In the genomic region with DNA sequence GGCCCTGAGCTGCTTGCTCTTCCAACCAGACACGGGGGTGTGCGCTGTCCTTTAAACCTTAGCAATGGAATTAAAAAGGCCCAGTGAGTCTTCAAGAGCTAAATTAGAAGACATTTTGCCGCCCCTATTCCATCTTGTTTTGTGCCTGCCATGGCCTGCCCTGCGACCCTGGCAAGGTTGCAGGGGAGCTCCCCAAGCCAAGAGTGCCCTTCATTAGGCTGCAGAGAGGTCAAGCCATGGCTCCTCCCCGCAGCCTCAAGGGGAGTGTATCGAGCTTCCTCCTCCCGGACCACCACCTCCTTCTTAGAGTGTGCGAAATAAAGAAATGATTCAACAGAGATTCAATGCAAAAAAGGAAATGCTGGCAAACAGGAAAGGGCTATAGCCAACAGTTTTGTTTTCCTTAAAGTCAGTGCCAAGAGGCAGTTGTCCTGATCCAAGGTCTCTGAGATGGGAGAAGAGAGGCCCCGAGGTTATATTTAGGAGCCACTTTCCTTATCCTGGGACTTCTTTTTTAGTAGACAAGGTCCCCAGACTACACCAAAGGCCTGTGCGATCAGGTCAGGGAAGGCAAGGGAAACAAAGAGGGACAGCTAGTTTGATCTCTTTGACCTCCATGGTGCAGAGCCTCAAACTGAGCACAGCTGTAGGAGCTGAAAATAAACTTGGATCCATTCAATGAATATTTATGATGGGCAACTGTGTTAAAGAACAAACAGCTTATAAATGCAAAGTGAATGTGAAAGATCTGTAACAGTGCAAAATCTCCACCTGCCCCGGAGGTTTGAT, we compare ENCODE assay signal across 24 cellular contexts.
A peak's percentile ranks its signal among the peaks of the same experiment; 100 is the strongest.
DNase-seq lines count a peak whose midpoint lies in the region; ATAC-seq and TF ChIP-seq lines count a peak whose summit lies in the region.
"Had no signal": no experiment of that assay in that cellular context is flagged by ENCODE, and none has a peak within 500 bp of the region (broad histone marks: within the 10 kb centered on the region; RNA-seq: fewer than 3 reads in every experiment).

No MANE protein-coding gene starts in this region.

- no peaks in the 10 kb centered on the region for H4K20me1 ChIP-seq in osteoblast (ENCODE audit: insufficient read depth, low read length)
- H4K20me1 ChIP-seq: BLaER1 had no signal

- H3K27me3 ChIP-seq in ascending aorta (no peaks in the 10 kb centered on the region), endodermal cell (ENCODE audit: control insufficient read depth, insufficient read depth, low read length, poor library complexity, severe bottlenecking) (no peaks in the 10 kb centered on the region), right cardiac atrium (ENCODE audit: control insufficient read depth, insufficient read depth) (no peaks in the 10 kb centered on the region), osteoblast (ENCODE audit: insufficient read depth, low read length) (peaks cover 19% of the 10 kb centered on the region), lower lobe of right lung (ENCODE audit: low read depth) (no peaks in the 10 kb centered on the region)
- H3K27me3 ChIP-seq: BLaER1, MG63 had no signal

- DNase-seq in ascending aorta (ENCODE audit: low spot score in 2 of 2) (no peak), endodermal cell (no peak), right cardiac atrium (peak in 1 of 3 donors; percentile 39), osteoblast (ENCODE audit: insufficient read length, low spot score, missing footprints) (no peak), DMS53 (lab: John Stamatoyannopoulos, UW) (no peak), lower lobe of right lung (no peak)
- no peak for DNase-seq in activated CD4-positive, CD25-positive, alpha-beta regulatory T cell (lab: John Stamatoyannopoulos, UW)
- DNase-seq: CD8-positive, alpha-beta memory T cell; DMS79; GM23248; Kasumi-1; MG63; NCI-H1048; NCI-H1436; NCI-H1930; NCI-H226; NCI-H524 treated with DMSO at 0.1 percent for 48 hours; PC-9; SJCRH30 had no signal

- H3K4me1 Mint-ChIP-seq in endodermal cell, result peaks cover 30% of the 10 kb centered on the region
- H3K4me1 Mint-ChIP-seq: CD8-positive, alpha-beta memory T cell; IgD-negative memory B cell had no signal

- no peak overlapping the region for H3K4me2 ChIP-seq in osteoblast (ENCODE audit: insufficient read depth, low read length)
- H3K4me2 ChIP-seq: BLaER1, PC-9 had no signal

- H2AFZ ChIP-seq in osteoblast (ENCODE audit: low read length), result peak overlapping the region; percentile 9
- H2AFZ ChIP-seq: GM23248, PC-9 had no signal

- H3K9ac ChIP-seq in endodermal cell (ENCODE audit: extremely low read depth, low read length, poor library complexity, severe bottlenecking), result no peak overlapping the region
- H3K9ac ChIP-seq: BLaER1, GM23248 had no signal

- peaks cover 0 to 20% of the 10 kb centered on the region in 2 donors for H3K4me1 ChIP-seq in ascending aorta
- no peaks in the 10 kb centered on the region for H3K4me1 ChIP-seq in endodermal cell (ENCODE audit: control insufficient read depth, insufficient read depth, low read length)
- peaks cover 5% of the 10 kb centered on the region for H3K4me1 ChIP-seq in right cardiac atrium (ENCODE audit: control insufficient read depth, insufficient read depth, low read length)
- H3K4me1 ChIP-seq in osteoblast (ENCODE audit: insufficient read depth, low read length), result peaks cover 4% of the 10 kb centered on the region
- H3K4me1 ChIP-seq in lower lobe of right lung, result peaks cover 4% of the 10 kb centered on the region
- H3K4me1 ChIP-seq: BLaER1, HAP-1, SJCRH30 had no signal

- intact Hi-C loops in ascending aorta (cut with DNase I), result loop anchor here (5.0 kb wide), 1 partner anchor 56 kb away; no protein-coding TSS in a partner anchor
- intact Hi-C loops in right cardiac atrium (cut with DNase I), result no loop called here
- intact Hi-C loops in lower lobe of right lung (cut with DNase I), result no loop called here

- no peaks in the 10 kb centered on the region for H3K9me3 ChIP-seq in ascending aorta
- peaks cover 5% of the 10 kb centered on the region for H3K9me3 ChIP-seq in endodermal cell (ENCODE audit: control insufficient read depth, low read length)
- H3K9me3 ChIP-seq in right cardiac atrium (ENCODE audit: control insufficient read depth, low read length), result no peaks in the 10 kb centered on the region
- H3K9me3 ChIP-seq in osteoblast (ENCODE audit: low read depth, low read length), result no peaks in the 10 kb centered on the region
- no peaks in the 10 kb centered on the region for H3K9me3 ChIP-seq in lower lobe of right lung
- H3K9me3 ChIP-seq: BLaER1, HAP-1, MG63, SJCRH30 had no signal

- H3K27me3 Mint-ChIP-seq in endodermal cell (ENCODE audit: insufficient read depth), result no peaks in the 10 kb centered on the region

- peaks cover 9% of the 10 kb centered on the region for H3K9me3 Mint-ChIP-seq in endodermal cell
- H3K9me3 Mint-ChIP-seq: CD8-positive, alpha-beta memory T cell had no signal

- TF ChIP-seq CTCF in ascending aorta (IDR thresholded peaks at IDR 0.05) (no peak), endodermal cell (conservative IDR thresholded peaks at IDR 0.05) (no peak), osteoblast (IDR thresholded peaks at IDR 0.05; ENCODE audit: extremely low read depth, low read depth, low read length) (no peak), lower lobe of right lung (IDR thresholded peaks at IDR 0.05) (no peak)

- no peak overlapping the region for H3K27ac Mint-ChIP-seq in endodermal cell
- H3K27ac Mint-ChIP-seq: CD8-positive, alpha-beta memory T cell; IgD-negative memory B cell had no signal

- H3K27ac ChIP-seq in ascending aorta, result peak overlapping the region; percentile 23 to 46
- H3K27ac ChIP-seq in endodermal cell (ENCODE audit: low read depth, low read length), result peak overlapping the region; percentile 73
- peak overlapping the region; percentile 13 for H3K27ac ChIP-seq in right cardiac atrium (ENCODE audit: low read length)
- H3K27ac ChIP-seq in osteoblast (ENCODE audit: low read depth, low read length), result no peak overlapping the region
- H3K27ac ChIP-seq in lower lobe of right lung, result no peak overlapping the region
- H3K27ac ChIP-seq: BLaER1, GM23248, PC-9, RWPE1, SJCRH30 had no signal

- H3K79me2 ChIP-seq in osteoblast (ENCODE audit: insufficient read depth, low read length), result no peaks in the 10 kb centered on the region

- H3K4me3 ChIP-seq in ascending aorta (no peak overlapping the region), endodermal cell (ENCODE audit: low read length) (no peak overlapping the region), right cardiac atrium (ENCODE audit: low read length) (no peak overlapping the region), osteoblast (ENCODE audit: insufficient read depth, low read length) (no peak overlapping the region), lower lobe of right lung (no peak overlapping the region)
- H3K4me3 ChIP-seq: BLaER1, GM23248, HAP-1, MG63, PC-9, SJCRH30 had no signal

- ATAC-seq in right cardiac atrium (peak; percentile 26 to 28), GM21737 (IDR thresholded peaks at IDR 0.05; ENCODE audit: unreplicated experiment) (no peak), lower lobe of right lung (no peak)

- H3K36me3 Mint-ChIP-seq in endodermal cell (ENCODE audit: low read depth), result peaks cover 3% of the 10 kb centered on the region
- H3K36me3 Mint-ChIP-seq: CD8-positive, alpha-beta memory T cell; IgD-negative memory B cell had no signal

- no peaks in the 10 kb centered on the region for H3K36me3 ChIP-seq in ascending aorta
- no peaks in the 10 kb centered on the region for H3K36me3 ChIP-seq in endodermal cell (ENCODE audit: control insufficient read depth, insufficient read depth, low read length)
- no peaks in the 10 kb centered on the region for H3K36me3 ChIP-seq in osteoblast (ENCODE audit: insufficient read depth, low read length)
- H3K36me3 ChIP-seq in lower lobe of right lung, result no peaks in the 10 kb centered on the region
- H3K36me3 ChIP-seq: BLaER1, HAP-1, MG63, SJCRH30 had no signal

- no peak overlapping the region for H3K4me3 Mint-ChIP-seq in endodermal cell
- H3K4me3 Mint-ChIP-seq: CD8-positive, alpha-beta memory T cell; IgD-negative memory B cell had no signal

- WGBS in endodermal cell (ENCODE audit: insufficient coverage in 1 of 2, insufficient read length in 1 of 2), 2 experiments, result 91 to 96% methylated on average over 6 to 11 of the region's 11 CpGs
- WGBS in right cardiac atrium, result 56% methylated on average over 11 of the region's 11 CpGs

Comparison
In these comparisons a context has a peak if more than half of its experiments do, and no peak if none do; other contexts are left out.
1. H3K27ac ChIP-seq: peak in ascending aorta (2 of 2), endodermal cell (single experiment) and right cardiac atrium (single experiment); none in osteoblast (single experiment) and lower lobe of right lung (single experiment).
2. ATAC-seq: peak in right cardiac atrium (2 of 2); none in GM21737 (single experiment) and lower lobe of right lung (0 of 2).